Comparison of ENCODE assay signal across 1 cellular context in genomic region chr19:12733907-12734214, GRCh38.
TF ChIP-seq lines count a peak whose summit lies in the region.

No MANE protein-coding gene starts in this region.

TF ChIP-seq in liver, 16 proteins besides CTCF, POLR2A, EP300 and RAD21 (continued from another document):
- TF ChIP-seq ATF3 (IDR thresholded peaks at IDR 0.05) = no peak
